In genomic region chr6:27019651-27020552, GRCh38 we compare ENCODE assay signal across 1 cellular context.
A peak's percentile ranks its signal among the peaks of the same experiment; 100 is the strongest.
TF ChIP-seq lines count a peak whose summit lies in the region.

No MANE protein-coding gene starts in this region.

TF ChIP-seq in A549, 52 proteins besides CTCF, POLR2A, EP300 and RAD21 (continued from another document):
- TF ChIP-seq REST (IDR thresholded peaks at IDR 0.05) (no peak), ZNF302 (CRISPR knock-in tag; IDR thresholded peaks at IDR 0.05) (no peak), RCOR1 (IDR thresholded peaks at IDR 0.05; ENCODE audit: low read depth, low read length) (no peak), CHD2 (IDR thresholded peaks at IDR 0.05; ENCODE audit: low read length, partially characterized antibody) (no peak), E2F6 (IDR thresholded peaks at IDR 0.05; ENCODE audit: borderline replicate concordance, low read depth) (peak; percentile 47; the same call in 1 of the 2 replicates), FOSL2 (IDR thresholded peaks at IDR 0.05) (no peak), FOSL2 (CRISPR knock-in tag; IDR thresholded peaks at IDR 0.05) (no peak), HDAC2 (IDR thresholded peaks at IDR 0.05) (no peak), SREBF2 (IDR thresholded peaks at IDR 0.05) (peak; percentile 53), NFE2L2 (conservative IDR thresholded peaks at IDR 0.05; ENCODE audit: low read length) (no peak)
TF ChIP-seq in A549: peak in this region for 8.
